Comparison of ENCODE assay signal across 10 cellular contexts in genomic region chr17:73261952-73262675, GRCh38. TPM values are rescaled to one million over a fixed set of nuclear protein-coding genes. Genes with fewer than 3 reads are reported as not detected.
DNase-seq lines count a peak whose midpoint lies in the region; ATAC-seq and TF ChIP-seq lines count a peak whose summit lies in the region.
"Had no signal": no experiment of that assay in that cellular context is flagged by ENCODE, and none has a peak within 500 bp of the region (broad histone marks: within the 10 kb centered on the region; RNA-seq: fewer than 3 reads in every experiment).

No MANE protein-coding gene starts in this region.

- peak overlapping the region; percentile 63 for H3K27ac ChIP-seq in angular gyrus (ENCODE audit: low read depth, low read length)
- H3K27ac ChIP-seq in layer of hippocampus (ENCODE audit: low read depth, low read length) = peak overlapping the region; percentile 65
- H3K27ac ChIP-seq in spleen = peak overlapping the region in 7 of 8 donors; percentile 26 to 77 (median 73)

- no peaks in the 10 kb centered on the region for H3K9me3 ChIP-seq in spleen
- H3K9me3 ChIP-seq in BE2C = no peaks in the 10 kb centered on the region

- H3K4me3 ChIP-seq in spleen (peak overlapping the region in 1 of 8 donors; percentile 4), BE2C (ENCODE audit: low read depth, low read length) (no peak overlapping the region)

- no peak for TF ChIP-seq POLR2A in spleen (IDR thresholded peaks at IDR 0.05)

- no peak for ATAC-seq in GM21723 (IDR thresholded peaks at IDR 0.05; ENCODE audit: unreplicated experiment)

- intact Hi-C loops in spleen (cut with DNase I; ENCODE audit: low total_unique reads) = no loop called here

- TF ChIP-seq CTCF in spleen (IDR thresholded peaks at IDR 0.05 in 8 of 11, conservative IDR thresholded peaks at IDR 0.05 in 3 of 11) (no peak), BE2C (IDR thresholded peaks at IDR 0.05; ENCODE audit: low read depth, low read length) (no peak)

- H3K4me1 ChIP-seq in spleen (peaks cover 0 to 19% (median 2%) of the 10 kb centered on the region in 6 donors), BE2C (no peaks in the 10 kb centered on the region)

- DNase-seq in MV-4-11 (lab: John Stamatoyannopoulos, UW) (peak; percentile 81), spleen (peak; percentile 82), ureter (ENCODE audit: low spot score) (no peak), BE2C (no peak)
- no peak for DNase-seq in stimulated activated CD4-positive, alpha-beta T cell treated with anti-CD3 and anti-CD28 coated beads, Interleukin-4, amount 100 ng/mL, for 24 hours
- DNase-seq: activated naive CD4-positive, alpha-beta T cell treated with anti-CD3 and anti-CD28 coated beads, Interleukin-2, amount 10 ng/mL, durations not matched to agents 7 days and 5 days had no signal

- 65 to 84% (median 68%) methylated on average over 16 to 19 of the region's 19 CpGs for WGBS in spleen, 5 donors

- no peaks in the 10 kb centered on the region for H3K27me3 ChIP-seq in layer of hippocampus (ENCODE audit: control insufficient read depth, insufficient read depth, low read length)
- no peaks in the 10 kb centered on the region for H3K27me3 ChIP-seq in spleen (replicated peaks in 1 of 7)
- no peaks in the 10 kb centered on the region for H3K27me3 ChIP-seq in BE2C

- H3K36me3 ChIP-seq in spleen (no peaks in the 10 kb centered on the region), BE2C (no peaks in the 10 kb centered on the region)

RNA-seq across cellular contexts. Expression of gene CPSF4L, which starts 0.4 kb away (rescaled TPM):
- total RNA-seq in spleen (not detected), ureter (not detected)
- not detected for polyA plus RNA-seq in spleen
- not detected for polyA plus RNA-seq in BE2C (2012; ENCODE audit: insufficient read depth, insufficient read length, low read depth)
- total RNA-seq: T-helper 1 cell treated with Interleukin-12 subunit alpha and Interleukin-12 subunit beta and Interleukin-4 antibody, amounts not matched to agents 30 ng/mL and 1 ng/mL, for 36 hours had no signal

RNA-seq across cellular contexts. Expression of gene CDC42EP4, which starts 49.7 kb away (rescaled TPM):
- total RNA-seq in spleen = 10 to 100 TPM; 31.9 to 69.6 (median 50.1) TPM
- polyA plus RNA-seq in spleen = 10 to 100 TPM in 2 of 3 donors, 1 to 10 TPM in 1; 7.9 to 14.0 (median 13.9) TPM
- 70.8 TPM for total RNA-seq in ureter
- 63.5 TPM for polyA plus RNA-seq in BE2C (2012; ENCODE audit: insufficient read depth, insufficient read length, low read depth)

Comparison
In these comparisons a context has a peak if more than half of its experiments do, and no peak if none do; other contexts are left out.
1. DNase-seq: peak in MV-4-11 (single experiment) and spleen (single experiment); none in ureter (single experiment), BE2C (single experiment) and stimulated activated CD4-positive, alpha-beta T cell treated with anti-CD3 and anti-CD28 coated beads, Interleukin-4, amount 100 ng/mL, for 24 hours (single experiment).
2. Peak in every context shown above with its lines, with median percentiles within 50 percentile points of each other: H3K27ac ChIP-seq.